Comparison of ENCODE assay signal across 8 cellular contexts in the genomic region with DNA sequence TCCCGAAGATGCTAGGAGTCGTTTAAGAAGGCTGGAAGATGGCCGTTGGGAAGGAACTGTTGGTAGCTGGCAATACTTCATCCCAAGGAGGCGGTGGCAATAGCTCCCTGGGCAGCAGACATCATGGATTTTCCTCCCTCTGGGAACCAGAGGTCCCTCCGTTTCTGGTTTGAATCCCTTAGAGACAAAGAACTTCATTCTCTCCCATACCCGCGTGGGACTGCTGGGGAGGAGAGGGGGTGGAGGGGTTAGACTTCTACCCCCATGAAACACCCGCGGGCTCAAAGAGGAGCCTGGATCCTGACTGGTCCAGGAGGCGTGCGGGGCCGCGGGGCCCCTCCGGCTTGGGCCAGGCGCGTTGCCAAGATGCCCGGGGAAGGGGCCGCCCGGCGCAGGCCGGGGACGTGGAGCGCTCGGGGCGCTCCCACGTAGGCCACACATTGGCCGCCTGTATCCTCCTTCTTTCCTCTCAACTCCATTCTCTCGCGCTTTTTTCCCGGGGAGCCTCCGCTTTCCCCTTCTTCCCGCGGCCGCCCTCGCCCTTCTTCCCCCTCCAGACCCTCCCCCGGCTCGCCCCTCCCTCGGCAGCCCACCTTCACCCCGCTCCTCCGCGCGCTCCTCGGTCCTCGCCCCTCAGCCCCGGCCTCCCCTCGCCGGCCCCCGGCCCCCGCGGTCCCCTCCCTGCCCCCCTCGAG. TPM values are rescaled to one million over a fixed set of nuclear protein-coding genes. Genes with fewer than 3 reads are reported as not detected.
DNase-seq lines count a peak whose midpoint lies in the region; ATAC-seq and TF ChIP-seq lines count a peak whose summit lies in the region.

No MANE protein-coding gene starts in this region.

- peak overlapping the region; percentile 97 for H3K9ac ChIP-seq in GM23248
- H3K9ac ChIP-seq in OCI-LY1 (ENCODE audit: low read length): peak overlapping the region; percentile 97

- H3K9me3 Mint-ChIP-seq in CD4-positive, alpha-beta memory T cell: peaks cover 0 to 5% (median 0%) of the 10 kb centered on the region in 8 donors

- H3K79me2 ChIP-seq in GM23248 (ENCODE audit: insufficient read depth): peaks cover 58% of the 10 kb centered on the region
- peaks cover 33% of the 10 kb centered on the region for H3K79me2 ChIP-seq in OCI-LY1 (ENCODE audit: insufficient read depth, low read length)

- H3F3A ChIP-seq in GM23248 (ENCODE audit: insufficient read depth): peaks cover 24% of the 10 kb centered on the region
- H3F3A ChIP-seq in OCI-LY1 (ENCODE audit: insufficient read depth, low read length): no peaks in the 10 kb centered on the region

- no peaks in the 10 kb centered on the region for H3K27me3 ChIP-seq in CD4-positive, alpha-beta memory T cell (ENCODE audit: insufficient read depth, low read length)
- H3K27me3 ChIP-seq in GM23248 (replicated peaks; ENCODE audit: insufficient read depth): no peaks in the 10 kb centered on the region
- no peaks in the 10 kb centered on the region for H3K27me3 ChIP-seq in OCI-LY1 (ENCODE audit: insufficient read depth, low read length)
- no peaks in the 10 kb centered on the region for H3K27me3 ChIP-seq in iPS DF 6.9 (ENCODE audit: control insufficient read depth, insufficient read depth, low read length)

- peaks cover 5 to 17% of the 10 kb centered on the region in 2 donors for H3K36me3 Mint-ChIP-seq in CD4-positive, alpha-beta memory T cell

- H3K4me1 ChIP-seq in CD4-positive, alpha-beta memory T cell (ENCODE audit: insufficient read depth, low read length): peaks cover 35% of the 10 kb centered on the region
- peaks cover 15% of the 10 kb centered on the region; the same call in 1 of the 2 replicates for H3K4me1 ChIP-seq in GM23248 (ENCODE audit: insufficient read depth)
- peaks cover 30% of the 10 kb centered on the region for H3K4me1 ChIP-seq in OCI-LY1 (ENCODE audit: insufficient read depth, low read length, severe bottlenecking)
- no peaks in the 10 kb centered on the region for H3K4me1 ChIP-seq in iPS DF 6.9 (ENCODE audit: control insufficient read depth, insufficient read depth, low read length)

- H3K27ac Mint-ChIP-seq in CD4-positive, alpha-beta memory T cell: peak overlapping the region; percentile 78 to 92 (median 83)

- DNase-seq in CD4-positive, alpha-beta memory T cell: peak in 2 of 5 donors; percentile 17 to 29
- DNase-seq in GM23248: peak; percentile 74
- peak; percentile 78 for DNase-seq in astrocyte of the hippocampus (ENCODE audit: low read depth, low spot score)
- DNase-seq in iPS DF 6.9 (ENCODE audit: low read depth, low spot score): no peak
- DNase-seq in retinal pigment epithelial cell (ENCODE audit: low read depth): no peak
- no peak for DNase-seq in NCI-H2196 (lab: John Stamatoyannopoulos, UW; ENCODE audit: unreplicated experiment)

- POLR2A ChIA-PET in CD4-positive, alpha-beta memory T cell (lab: Charles Lee; ENCODE audit: partially characterized antibody): interaction anchor here (0.6 to 14.4 kb wide), 16 partner anchors 10 to 141 kb away, joined by 3 to 178 read pairs (median 8); partner anchors contain the start of genes CASC3, MED24, NR1D1 and PSMD3

- H3K9me2 ChIP-seq in GM23248 (ENCODE audit: insufficient read depth): no peaks in the 10 kb centered on the region
- no peaks in the 10 kb centered on the region for H3K9me2 ChIP-seq in OCI-LY1 (ENCODE audit: low read depth, low read length)

- peak overlapping the region; percentile 59 for H3K27ac ChIP-seq in CD4-positive, alpha-beta memory T cell (ENCODE audit: low read depth, low read length)
- H3K27ac ChIP-seq in GM23248 (peak overlapping the region; percentile 94), OCI-LY1 (ENCODE audit: low read depth, low read length, poor library complexity, severe bottlenecking) (no peak overlapping the region), iPS DF 6.9 (ENCODE audit: low read length) (no peak overlapping the region)

- peak overlapping the region; percentile 52 to 64 for H3K4me3 ChIP-seq in CD4-positive, alpha-beta memory T cell (ENCODE audit: low read length in 2 of 2)
- peak overlapping the region; percentile 98 for H3K4me3 ChIP-seq in GM23248
- H3K4me3 ChIP-seq in OCI-LY1 (ENCODE audit: low read depth, low read length, poor library complexity, severe bottlenecking): peak overlapping the region; percentile 98
- peak overlapping the region; percentile 66 for H3K4me3 ChIP-seq in iPS DF 6.9 (ENCODE audit: low read length)
- H3K4me3 ChIP-seq in retinal pigment epithelial cell (ENCODE audit: low read length): peak overlapping the region; percentile 97

- no peaks in the 10 kb centered on the region for H3K27me3 Mint-ChIP-seq in CD4-positive, alpha-beta memory T cell

- intact Hi-C loops in CD4-positive, alpha-beta memory T cell (cut with micrococcal nuclease): loop anchor here (1.0 kb wide), 3 partner anchors 8 to 47 kb away; no protein-coding TSS in a partner anchor

- 0 to 1% methylated on average over 27 to 51 of the region's 51 CpGs for WGBS in GM23248 (ENCODE audit: low coverage in 1 of 2, low lambda C conversion rate in 2 of 2, missing lambda C conversion rate in 2 of 2), 2 experiments
- no CpG with 5 or more reads among the region's 51 CpGs for WGBS in iPS DF 6.9 (ENCODE audit: insufficient coverage, insufficient read length)

- TF ChIP-seq CTCF in OCI-LY1 (IDR thresholded peaks at IDR 0.05; ENCODE audit: low read length) (no peak), retinal pigment epithelial cell (conservative IDR thresholded peaks at IDR 0.05; ENCODE audit: low read depth, low read length) (no peak)

- no peaks in the 10 kb centered on the region for H3K9me3 ChIP-seq in CD4-positive, alpha-beta memory T cell (ENCODE audit: control insufficient read depth in 1 of 2, low read length in 2 of 2)
- H3K9me3 ChIP-seq in GM23248 (ENCODE audit: low read depth): no peaks in the 10 kb centered on the region
- no peaks in the 10 kb centered on the region for H3K9me3 ChIP-seq in OCI-LY1 (ENCODE audit: low read length)
- no peaks in the 10 kb centered on the region for H3K9me3 ChIP-seq in iPS DF 6.9 (ENCODE audit: control insufficient read depth, insufficient read depth, low read length)

- H2AFZ ChIP-seq in GM23248: peak overlapping the region; percentile 74
- H2AFZ ChIP-seq in OCI-LY1 (ENCODE audit: low read length): no peak overlapping the region

- H3K4me3 Mint-ChIP-seq in CD4-positive, alpha-beta memory T cell: peak overlapping the region; percentile 76 to 87 (median 80)

- no peak for ATAC-seq in HG03139 (IDR thresholded peaks at IDR 0.05; ENCODE audit: unreplicated experiment)

- no peaks in the 10 kb centered on the region for H3K36me3 ChIP-seq in CD4-positive, alpha-beta memory T cell (ENCODE audit: insufficient read depth, low read length)
- H3K36me3 ChIP-seq in GM23248 (ENCODE audit: low read depth) (0 out of 2 replicates have a peak, but pooled peaks cover 8% of the 10 kb centered on the region), OCI-LY1 (ENCODE audit: insufficient read depth, low read length) (peaks cover 12% of the 10 kb centered on the region; the same call in 1 of the 2 replicates), iPS DF 6.9 (ENCODE audit: control insufficient read depth, insufficient read depth, low read length) (no peaks in the 10 kb centered on the region; the same call in 1 of the 2 replicates)

- in situ Hi-C loops in GM23248 (cut with MboI): no loop called here

- H3K4me2 ChIP-seq in GM23248 (ENCODE audit: unreplicated experiment) (peak overlapping the region; percentile 94), OCI-LY1 (ENCODE audit: low read length) (peak overlapping the region; percentile 90)

- H4K20me1 ChIP-seq in GM23248 (ENCODE audit: insufficient read depth) (no peaks in the 10 kb centered on the region), OCI-LY1 (ENCODE audit: insufficient read depth, low read length) (no peaks in the 10 kb centered on the region)

- CTCF ChIA-PET in CD4-positive, alpha-beta memory T cell (lab: Charles Lee; ENCODE audit: partially characterized antibody): interaction anchor here (0.8 to 7.6 kb wide), 6 partner anchors 8 to 52 kb away, joined by 3 to 95 read pairs (median 6); partner anchors contain the start of gene CASC3

- H3K4me1 Mint-ChIP-seq in CD4-positive, alpha-beta memory T cell: peaks cover 17 to 47% (median 31%) of the 10 kb centered on the region in 4 donors

RNA-seq across cellular contexts. Expression of gene MSL1, which starts 0.4 kb away (rescaled TPM):
- total RNA-seq in CD4-positive, alpha-beta memory T cell: 100 to 1,000 TPM; 130 to 133 TPM
- 1 to 10 TPM; 6.0 to 8.3 TPM for polyA plus RNA-seq in CD4-positive, alpha-beta memory T cell
- 45.3 and 76.1 TPM in 2 replicates for total RNA-seq in GM23248 (2014; rRNA removed; shearing (Covaris generic))
- polyA plus RNA-seq in GM23248 (2016; fragmentation: Nextera tagmentation; extraction: Ambion mirVana): 8.9 and 9.0 TPM in 2 replicates

RNA-seq across cellular contexts. Expression of gene CASC3, which starts 19.0 kb away (rescaled TPM):
- total RNA-seq in CD4-positive, alpha-beta memory T cell: 100 to 1,000 TPM; 142 to 146 TPM
- polyA plus RNA-seq in CD4-positive, alpha-beta memory T cell: 10 to 100 TPM; 31.1 to 54.2 TPM
- 28.7 and 49.3 TPM in 2 replicates for total RNA-seq in GM23248 (2014; rRNA removed; shearing (Covaris generic))
- 37.1 and 39.1 TPM in 2 replicates for polyA plus RNA-seq in GM23248 (2016; fragmentation: Nextera tagmentation; extraction: Ambion mirVana)

RNA-seq across cellular contexts. Expression of gene NR1D1, which starts 20.9 kb away (rescaled TPM):
- total RNA-seq in CD4-positive, alpha-beta memory T cell: 10 to 100 TPM; 14.8 to 15.1 TPM
- polyA plus RNA-seq in CD4-positive, alpha-beta memory T cell: 10 to 100 TPM in 1 of 2 donors, 1 to 10 TPM in 1; 5.7 to 12.3 TPM
- total RNA-seq in GM23248 (2014; rRNA removed; shearing (Covaris generic)): 0.76 and 2.4 TPM in 2 replicates
- polyA plus RNA-seq in GM23248 (2016; fragmentation: Nextera tagmentation; extraction: Ambion mirVana): 4.6 and 5.4 TPM in 2 replicates

RNA-seq across cellular contexts. Expression of gene RAPGEFL1, which starts 55.9 kb away (rescaled TPM):
- 1 to 10 TPM; 5.4 to 6.5 TPM for total RNA-seq in CD4-positive, alpha-beta memory T cell
- polyA plus RNA-seq in CD4-positive, alpha-beta memory T cell: under 1 TPM in 1 of 2 donors, not detected in 1; 0.13 TPM
- total RNA-seq in GM23248 (2014; rRNA removed; shearing (Covaris generic)): 0.51 and 0.76 TPM in 2 replicates
- polyA plus RNA-seq in GM23248 (2016; fragmentation: Nextera tagmentation; extraction: Ambion mirVana): 0.77 and 0.96 TPM in 2 replicates

RNA-seq across cellular contexts. Expression of gene THRA, which starts 58.6 kb away (rescaled TPM):
- 10 to 100 TPM; 35.9 to 41.3 TPM for total RNA-seq in CD4-positive, alpha-beta memory T cell
- polyA plus RNA-seq in CD4-positive, alpha-beta memory T cell: 10 to 100 TPM in 1 of 2 donors, 1 to 10 TPM in 1; 5.8 to 11.9 TPM
- total RNA-seq in GM23248 (2014; rRNA removed; shearing (Covaris generic)): 33.3 and 36.2 TPM in 2 replicates
- polyA plus RNA-seq in GM23248 (2016; fragmentation: Nextera tagmentation; extraction: Ambion mirVana): 15.8 and 16.4 TPM in 2 replicates

Comparison
In these comparisons a context has a peak if more than half of its experiments do, and no peak if none do; other contexts are left out.
1. DNase-seq: peak in GM23248 (single experiment) and astrocyte of the hippocampus (single experiment); none in iPS DF 6.9 (single experiment), retinal pigment epithelial cell (single experiment) and NCI-H2196 (single experiment).
2. H3K27ac ChIP-seq: peak in CD4-positive, alpha-beta memory T cell (single experiment) and GM23248 (single experiment); none in OCI-LY1 (single experiment) and iPS DF 6.9 (single experiment).
3. Peak in every context shown above with its lines, with median percentiles within 50 percentile points of each other: H3K4me3 ChIP-seq.